ENCODE assay signal across 1 cellular context in the genomic region with DNA sequence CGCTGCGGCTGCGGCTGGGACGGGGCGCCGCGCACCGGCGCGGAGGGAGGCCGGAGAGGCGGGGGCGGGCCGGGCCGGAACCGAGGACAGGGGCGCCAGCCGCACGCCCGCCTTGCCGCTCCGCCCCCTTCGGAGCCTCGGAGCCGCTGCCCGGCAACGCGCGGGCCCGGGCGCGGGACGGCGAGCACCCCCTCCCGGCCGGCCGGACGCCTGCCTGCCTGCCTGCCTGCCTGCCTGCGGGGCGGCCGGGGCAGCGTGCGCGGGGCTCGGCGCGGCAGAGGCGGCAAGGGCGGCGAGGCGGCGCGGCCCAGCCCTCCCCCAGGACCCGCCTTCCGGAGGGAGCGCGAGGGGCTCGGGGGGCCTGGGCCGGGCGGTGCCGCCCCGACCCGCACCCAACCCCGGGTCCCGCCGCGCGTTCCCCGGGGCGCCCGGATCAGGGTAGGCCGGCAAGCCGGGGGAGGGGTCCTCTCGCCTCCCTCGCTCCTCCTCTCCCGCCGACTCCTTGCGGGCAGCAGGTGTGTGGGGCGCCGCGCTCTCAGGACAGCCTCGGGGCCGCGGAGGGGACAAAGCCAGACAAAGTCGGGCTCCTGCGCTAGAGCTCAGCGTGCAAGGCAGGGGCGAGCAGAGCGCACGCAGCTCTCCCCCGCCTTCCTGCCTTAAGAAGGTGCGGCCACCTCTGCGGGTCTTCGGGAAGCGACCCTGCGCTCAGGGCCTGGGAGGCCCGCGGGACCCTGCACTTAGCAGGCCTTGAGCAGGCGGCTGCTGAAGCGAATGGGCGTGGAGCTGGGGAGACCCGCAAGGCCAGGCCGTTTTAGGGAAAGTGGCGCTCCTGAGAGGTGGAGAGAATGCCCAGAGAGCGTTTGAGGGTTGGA.
TF ChIP-seq lines count a peak whose summit lies in the region.

Gene KIAA1549 (minus strand): TSS at position 58 of the 872 bp plus-strand sequence. CDS start 120 bp downstream, outside the sequence.

TF ChIP-seq in K562, 482 proteins besides CTCF, POLR2A, EP300 and RAD21 (continued from another document):
- TF ChIP-seq PURB (CRISPR knock-in tag; IDR thresholded peaks at IDR 0.05; ENCODE audit: low read depth) (no peak), YY1 (IDR thresholded peaks at IDR 0.05; ENCODE audit: borderline replicate concordance in 1 of 3, control insufficient read depth in 1 of 3, extremely low read depth in 1 of 3, insufficient read depth in 3 of 3, insufficient read length in 1 of 3, insufficient replicate concordance in 2 of 3, low read depth in 1 of 3, low read length in 2 of 3) (peak in 1 of 3 experiments; percentile 45), RB1 (IDR thresholded peaks at IDR 0.05; ENCODE audit: low read depth) (peak; percentile 90; the same call in 1 of the 2 replicates), ZBTB33 (CRISPR knock-in tag; IDR thresholded peaks at IDR 0.05) (peak; percentile 85), RBBP5 (IDR thresholded peaks at IDR 0.05; ENCODE audit: borderline replicate concordance, insufficient read depth, low read length, poor library complexity, severe bottlenecking) (no peak), CBFB (CRISPR knock-in tag; IDR thresholded peaks at IDR 0.05) (no peak), ID3 (CRISPR knock-in tag; IDR thresholded peaks at IDR 0.05) (no peak), ID3 (tag; IDR thresholded peaks at IDR 0.05) (peak; percentile 44; the same call in 1 of the 2 replicates), ZFP36 (IDR thresholded peaks at IDR 0.05; ENCODE audit: low read depth, low read length, partially characterized antibody) (peak; percentile 61), UBTF (IDR thresholded peaks at IDR 0.05; ENCODE audit: borderline replicate concordance in 1 of 2, low read depth in 2 of 2, low read length in 2 of 2) (0 out of 4 replicates have a peak, but pooled peaks have one; percentile 8 to 77), MCM5 (IDR thresholded peaks at IDR 0.05; ENCODE audit: low read depth) (no peak), BMI1 (IDR thresholded peaks at IDR 0.05; ENCODE audit: low read length) (no peak), CTBP1 (IDR thresholded peaks at IDR 0.05; ENCODE audit: borderline replicate concordance) (peak; percentile 28; the same call in 1 of the 2 replicates), RCOR1 (IDR thresholded peaks at IDR 0.05; ENCODE audit: borderline replicate concordance in 1 of 2, low read depth in 2 of 2, low read length in 2 of 2) (peak in 1 of 2 experiments; percentile 34; a peak in 1 of 4 replicates), SIN3B (IDR thresholded peaks at IDR 0.05; ENCODE audit: low read depth) (0 out of 2 replicates have a peak, but pooled peaks have one; percentile 41), ZFPM2 (CRISPR knock-in tag; IDR thresholded peaks at IDR 0.05) (0 out of 2 replicates have a peak, but pooled peaks have one; percentile 65), CXXC5 (CRISPR knock-in tag; IDR thresholded peaks at IDR 0.05) (peak; percentile 95), SAFB2 (IDR thresholded peaks at IDR 0.05; ENCODE audit: borderline replicate concordance, low read depth, low read length, severe bottlenecking) (no peak), GATAD2B (IDR thresholded peaks at IDR 0.05; ENCODE audit: borderline replicate concordance) (peak; percentile 73), SMAD4 (CRISPR knock-in tag; conservative IDR thresholded peaks at IDR 0.05) (peak; percentile 54; the same call in 1 of the 2 replicates), PCBP1 (IDR thresholded peaks at IDR 0.05; ENCODE audit: low read depth, low read length, poor library complexity, severe bottlenecking) (peak; percentile 43), L3MBTL2 (IDR thresholded peaks at IDR 0.05) (peak; percentile 30; the same call in 1 of the 2 replicates)
TF ChIP-seq in K562: peak in this region for 22.
